8 cellular contexts compared by ENCODE assay signal in genomic region chr1:159012495-159012894, GRCh38. TPM values are rescaled to one million over a fixed set of nuclear protein-coding genes. Genes with fewer than 3 reads are reported as not detected.
DNase-seq lines count a peak whose midpoint lies in the region; ATAC-seq and TF ChIP-seq lines count a peak whose summit lies in the region.

No MANE protein-coding gene starts in this region.

- H3K27ac Mint-ChIP-seq in activated T-helper 17 cell treated with anti-CD3 and anti-CD28 coated beads, Interleukin-2, amount 50 U/mL, for 72 hours: peak overlapping the region; percentile 89
- H3K27ac Mint-ChIP-seq in stimulated activated memory B cell treated with anti-CD40 and anti-IgM and Interleukin-4, amounts not matched to agents 10 μg/mL and 1 μg/mL and 100 μg/mL, for 72 hours: peak overlapping the region; percentile 76
- H3K27ac Mint-ChIP-seq in endodermal cell: no peak overlapping the region

- peaks cover 26% of the 10 kb centered on the region for H3K79me2 ChIP-seq in KMS-11 (ENCODE audit: insufficient read depth, low read depth)

- intact Hi-C loops in right cardiac atrium (cut with DNase I): no loop called here

- no peaks in the 10 kb centered on the region for H3K9me3 ChIP-seq in right cardiac atrium (ENCODE audit: control insufficient read depth, low read length)
- no peaks in the 10 kb centered on the region for H3K9me3 ChIP-seq in endodermal cell (ENCODE audit: control insufficient read depth, low read length)

- H3K36me3 Mint-ChIP-seq in activated T-helper 17 cell treated with anti-CD3 and anti-CD28 coated beads, Interleukin-2, amount 50 U/mL, for 72 hours (ENCODE audit: low read depth): peaks cover 90% of the 10 kb centered on the region
- H3K36me3 Mint-ChIP-seq in stimulated activated memory B cell treated with anti-CD40 and anti-IgM and Interleukin-4, amounts not matched to agents 10 μg/mL and 1 μg/mL and 100 μg/mL, for 72 hours: peaks cover 64% of the 10 kb centered on the region
- H3K36me3 Mint-ChIP-seq in endodermal cell (ENCODE audit: low read depth): peaks cover 7% of the 10 kb centered on the region

- no peaks in the 10 kb centered on the region for H3K9me3 Mint-ChIP-seq in activated T-helper 17 cell treated with anti-CD3 and anti-CD28 coated beads, Interleukin-2, amount 50 U/mL, for 72 hours
- H3K9me3 Mint-ChIP-seq in stimulated activated memory B cell treated with anti-CD40 and anti-IgM and Interleukin-4, amounts not matched to agents 10 μg/mL and 1 μg/mL and 100 μg/mL, for 72 hours: no peaks in the 10 kb centered on the region
- H3K9me3 Mint-ChIP-seq in endodermal cell: no peaks in the 10 kb centered on the region

- no peak overlapping the region for H3K4me3 ChIP-seq in KMS-11 (IDR thresholded peaks at IDR 0.05; ENCODE audit: insufficient read depth, low read depth, low read length)
- H3K4me3 ChIP-seq in right cardiac atrium (ENCODE audit: low read length): peak overlapping the region; percentile 66
- no peak overlapping the region for H3K4me3 ChIP-seq in endodermal cell (ENCODE audit: low read length)

- peak; percentile 54 for DNase-seq in NK-92 treated with Interleukin-12 subunit alpha and Interleukin-12 subunit beta, amount 100 ng/mL, for 24 hours (lab: John Stamatoyannopoulos, UW)
- DNase-seq in NK-92 (lab: John Stamatoyannopoulos, UW; ENCODE audit: unreplicated experiment) (no peak), right cardiac atrium (peak in 1 of 3 donors; percentile 47), endodermal cell (no peak), HEK293T (ENCODE audit: extremely low spot score) (no peak)

- H3K27me3 Mint-ChIP-seq in activated T-helper 17 cell treated with anti-CD3 and anti-CD28 coated beads, Interleukin-2, amount 50 U/mL, for 72 hours: no peaks in the 10 kb centered on the region
- no peaks in the 10 kb centered on the region for H3K27me3 Mint-ChIP-seq in stimulated activated memory B cell treated with anti-CD40 and anti-IgM and Interleukin-4, amounts not matched to agents 10 μg/mL and 1 μg/mL and 100 μg/mL, for 72 hours
- no peaks in the 10 kb centered on the region for H3K27me3 Mint-ChIP-seq in endodermal cell (ENCODE audit: insufficient read depth)

- H4K20me1 ChIP-seq in KMS-11 (ENCODE audit: insufficient read depth): no peaks in the 10 kb centered on the region

- H3K4me3 Mint-ChIP-seq in activated T-helper 17 cell treated with anti-CD3 and anti-CD28 coated beads, Interleukin-2, amount 50 U/mL, for 72 hours: peak overlapping the region; percentile 89
- H3K4me3 Mint-ChIP-seq in stimulated activated memory B cell treated with anti-CD40 and anti-IgM and Interleukin-4, amounts not matched to agents 10 μg/mL and 1 μg/mL and 100 μg/mL, for 72 hours: peak overlapping the region; percentile 89
- no peak overlapping the region for H3K4me3 Mint-ChIP-seq in endodermal cell

- TF ChIP-seq CTCF in KMS-11 (conservative IDR thresholded peaks at IDR 0.05; ENCODE audit: low read depth, low read length): no peak
- TF ChIP-seq CTCF in endodermal cell (conservative IDR thresholded peaks at IDR 0.05): no peak

- 47% methylated on average over 6 of the region's 6 CpGs for WGBS in right cardiac atrium
- WGBS in endodermal cell (ENCODE audit: insufficient coverage in 1 of 2, insufficient read length in 1 of 2), 2 experiments: 90 to 100% methylated on average over 1 to 6 of the region's 6 CpGs

- H3K27ac ChIP-seq in KMS-11 (no peak overlapping the region), right cardiac atrium (ENCODE audit: low read length) (peak overlapping the region; percentile 47), endodermal cell (ENCODE audit: low read depth, low read length) (no peak overlapping the region)

- CTCF ChIA-PET in HEK293T (lab: Yijun Ruan, JAX): no interaction called here

- H2AFZ ChIP-seq in KMS-11 (ENCODE audit: low read depth): no peak overlapping the region

- ATAC-seq in activated T-helper 17 cell treated with anti-CD3 and anti-CD28 coated beads, Interleukin-2, amount 50 U/mL, for 72 hours (replicated peaks): peak; percentile 55
- no peak for ATAC-seq in right cardiac atrium
- peak; percentile 60 for ATAC-seq in stimulated activated memory B cell treated with anti-CD40 and anti-IgM and Interleukin-4, amounts not matched to agents 10 μg/mL and 1 μg/mL and 100 μg/mL, for 72 hours

- POLR2A ChIA-PET in HEK293T (lab: Yijun Ruan, JAX): no interaction called here

- H3K4me2 ChIP-seq in KMS-11: peak overlapping the region; percentile 82

- H3K4me1 ChIP-seq in KMS-11 (ENCODE audit: low read depth, poor library complexity, severe bottlenecking) (peaks cover 41% of the 10 kb centered on the region), right cardiac atrium (ENCODE audit: control insufficient read depth, insufficient read depth, low read length) (peaks cover 3% of the 10 kb centered on the region), endodermal cell (ENCODE audit: control insufficient read depth, insufficient read depth, low read length) (peaks cover 3% of the 10 kb centered on the region)

- H3K9ac ChIP-seq in KMS-11: no peak overlapping the region
- H3K9ac ChIP-seq in endodermal cell (ENCODE audit: extremely low read depth, low read length, poor library complexity, severe bottlenecking): no peak overlapping the region

- H3K4me1 Mint-ChIP-seq in activated T-helper 17 cell treated with anti-CD3 and anti-CD28 coated beads, Interleukin-2, amount 50 U/mL, for 72 hours: peaks cover 25% of the 10 kb centered on the region
- peaks cover 67% of the 10 kb centered on the region for H3K4me1 Mint-ChIP-seq in stimulated activated memory B cell treated with anti-CD40 and anti-IgM and Interleukin-4, amounts not matched to agents 10 μg/mL and 1 μg/mL and 100 μg/mL, for 72 hours
- H3K4me1 Mint-ChIP-seq in endodermal cell: peaks cover 21% of the 10 kb centered on the region

- H3K36me3 ChIP-seq in KMS-11 (ENCODE audit: insufficient read depth) (peaks cover 6% of the 10 kb centered on the region; the same call in 1 of the 2 replicates), endodermal cell (ENCODE audit: control insufficient read depth, insufficient read depth, low read length) (no peaks in the 10 kb centered on the region)

- no peaks in the 10 kb centered on the region; the same call in 1 of the 2 replicates for H3K27me3 ChIP-seq in KMS-11 (ENCODE audit: insufficient read depth, low read depth)
- H3K27me3 ChIP-seq in right cardiac atrium (ENCODE audit: control insufficient read depth, insufficient read depth): no peaks in the 10 kb centered on the region
- no peaks in the 10 kb centered on the region for H3K27me3 ChIP-seq in endodermal cell (ENCODE audit: control insufficient read depth, insufficient read depth, low read length, poor library complexity, severe bottlenecking)

TF ChIP-seq in HEK293T, 16 proteins besides CTCF, POLR2A, EP300 and RAD21:
- no peak for TF ChIP-seq SP1 (IDR thresholded peaks at IDR 0.05)
- TF ChIP-seq BHLHE40 (IDR thresholded peaks at IDR 0.05; ENCODE audit: borderline replicate concordance): no peak
- TF ChIP-seq TARDBP (IDR thresholded peaks at IDR 0.05): no peak
- TF ChIP-seq NFRKB (IDR thresholded peaks at IDR 0.05): no peak
- no peak for TF ChIP-seq FOXK2 (IDR thresholded peaks at IDR 0.05)
- TF ChIP-seq ELF4 (IDR thresholded peaks at IDR 0.05): no peak
- no peak for TF ChIP-seq HDGF (IDR thresholded peaks at IDR 0.05; ENCODE audit: borderline replicate concordance)
- no peak for TF ChIP-seq FOXA1 (IDR thresholded peaks at IDR 0.05)
- TF ChIP-seq, protein P1, sequence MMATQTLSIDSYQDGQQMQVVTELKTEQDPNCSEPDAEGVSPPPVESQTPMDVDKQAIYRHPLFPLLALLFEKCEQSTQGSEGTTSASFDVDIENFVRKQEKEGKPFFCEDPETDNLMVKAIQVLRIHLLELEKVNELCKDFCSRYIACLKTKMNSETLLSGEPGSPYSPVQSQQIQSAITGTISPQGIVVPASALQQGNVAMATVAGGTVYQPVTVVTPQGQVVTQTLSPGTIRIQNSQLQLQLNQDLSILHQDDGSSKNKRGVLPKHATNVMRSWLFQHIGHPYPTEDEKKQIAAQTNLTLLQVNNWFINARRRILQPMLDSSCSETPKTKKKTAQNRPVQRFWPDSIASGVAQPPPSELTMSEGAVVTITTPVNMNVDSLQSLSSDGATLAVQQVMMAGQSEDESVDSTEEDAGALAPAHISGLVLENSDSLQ (IDR thresholded peaks at IDR 0.05): no peak
- TF ChIP-seq CTBP1 (IDR thresholded peaks at IDR 0.05; ENCODE audit: borderline replicate concordance): no peak
- no peak for TF ChIP-seq ZNF384 (IDR thresholded peaks at IDR 0.05)
- TF ChIP-seq FOXM1 (IDR thresholded peaks at IDR 0.05; ENCODE audit: borderline replicate concordance): no peak
- TF ChIP-seq SUZ12 (IDR thresholded peaks at IDR 0.05): no peak
- no peak for TF ChIP-seq ARNT (IDR thresholded peaks at IDR 0.05)
- TF ChIP-seq L3MBTL2 (conservative IDR thresholded peaks at IDR 0.05): no peak
- no peak for TF ChIP-seq LEF1 (IDR thresholded peaks at IDR 0.05; ENCODE audit: borderline replicate concordance)

RNA-seq across cellular contexts. Expression of gene IFI16, which starts 2.8 kb away (rescaled TPM):
- 100 to 1,000 TPM; 187 to 217 TPM for total RNA-seq in activated T-helper 17 cell treated with anti-CD3 and anti-CD28 coated beads, Interleukin-2, amount 50 U/mL, for 72 hours
- total RNA-seq in right cardiac atrium: 10 to 100 TPM; 29.5 to 43.1 (median 34.1) TPM
- polyA plus RNA-seq in right cardiac atrium: 34.1 TPM
- total RNA-seq in endodermal cell: 10 to 100 TPM; 10.4 to 11.9 TPM
- polyA plus RNA-seq in endodermal cell (2013, experiment 1 of 2): 8.3 TPM
- polyA plus RNA-seq in endodermal cell (2013, experiment 2 of 2): 10.8 TPM

Comparison
In these comparisons a context has a peak if more than half of its experiments do, and no peak if none do; other contexts are left out.
1. ATAC-seq: peak in activated T-helper 17 cell treated with anti-CD3 and anti-CD28 coated beads, Interleukin-2, amount 50 U/mL, for 72 hours (single experiment) and stimulated activated memory B cell treated with anti-CD40 and anti-IgM and Interleukin-4, amounts not matched to agents 10 μg/mL and 1 μg/mL and 100 μg/mL, for 72 hours (single experiment); none in right cardiac atrium (0 of 2).
2. RNA of gene IFI16, which starts 2.8 kb away (total RNA-seq): 187 to 217 TPM in activated T-helper 17 cell treated with anti-CD3 and anti-CD28 coated beads, Interleukin-2, amount 50 U/mL, for 72 hours; 29.5 to 43.1 TPM in right cardiac atrium and 10.4 to 11.9 TPM in endodermal cell; every median in the first group is over 4 times any median in the second.